ENCODE assay signal across 8 cellular contexts in the genomic region with DNA sequence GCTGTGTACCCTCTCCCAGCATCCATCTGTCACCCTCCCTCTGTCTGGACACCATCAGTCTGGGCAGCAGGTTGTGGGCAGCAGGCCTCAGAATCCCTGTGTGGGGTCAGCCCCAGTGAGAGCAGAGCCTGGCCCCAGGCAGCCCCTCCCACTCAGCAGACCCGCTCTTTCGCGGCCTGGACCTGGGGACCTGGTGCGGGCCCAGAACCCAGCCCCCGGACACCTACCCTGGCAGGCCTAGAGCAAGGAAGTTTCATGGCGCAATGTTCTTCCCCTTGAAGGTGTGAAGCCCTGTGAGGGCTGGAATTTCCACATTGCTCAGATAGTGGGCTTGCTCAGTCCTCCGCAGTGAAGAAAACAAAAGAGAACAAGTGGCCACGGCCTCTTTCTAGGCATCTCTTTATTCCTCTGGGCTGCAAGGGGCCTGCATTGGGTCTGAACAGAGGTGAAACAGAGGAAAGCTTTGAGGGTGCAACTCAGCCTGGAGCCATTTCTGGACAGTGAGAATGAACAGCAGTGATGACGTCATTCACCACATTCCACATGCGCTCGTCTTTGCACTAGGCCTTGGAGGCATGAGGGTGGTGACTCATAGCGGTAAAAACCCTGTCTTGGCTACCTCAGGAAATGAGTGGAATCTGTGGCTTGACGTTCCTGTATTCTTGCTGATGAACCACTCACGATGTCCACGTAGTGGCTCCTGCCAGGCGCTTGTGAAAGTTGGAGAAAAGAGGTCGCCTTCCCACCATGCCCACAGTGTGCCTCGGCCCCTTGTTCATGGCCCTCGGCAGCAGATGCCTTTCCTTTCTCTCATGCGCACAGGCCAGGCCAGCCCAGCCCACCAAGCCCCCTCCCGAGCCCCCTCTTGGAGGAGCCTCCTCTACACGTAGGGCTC.
DNase-seq lines count a peak whose midpoint lies in the region; ATAC-seq and TF ChIP-seq lines count a peak whose summit lies in the region.

No MANE protein-coding gene starts in this region.

- H3K4me1 ChIP-seq in skeletal muscle satellite cell (ENCODE audit: control insufficient read depth, insufficient read depth, low read length) = peaks cover 26% of the 10 kb centered on the region

- no peak overlapping the region for H3K4me3 ChIP-seq in GM12865 (ENCODE audit: low read depth, low read length)
- no peak overlapping the region for H3K4me3 ChIP-seq in skeletal muscle satellite cell (ENCODE audit: low read length)

- intact Hi-C loops in activated T-helper 2 cell treated with anti-CD3 and anti-CD28 coated beads, Interferon-gamma antibody, Interleukin-2, Interleukin-4, amounts not matched to agents 10 μg/mL and 5 μg/mL and 100 μg/mL, durations not matched to agents 14 hours and 24 hours and 36 hours (cut with micrococcal nuclease) = loop anchor here (1.0 to 2.0 kb wide), 4 partner anchors 26 to 252 kb away; partner anchors contain the start of gene BLOC1S6

- H3K4me3 Mint-ChIP-seq in activated T-helper 2 cell treated with anti-CD3 and anti-CD28 coated beads, Interferon-gamma antibody, Interleukin-2, Interleukin-4, amounts not matched to agents 10 μg/mL and 5 μg/mL and 100 μg/mL, durations not matched to agents 14 hours and 24 hours and 36 hours (ENCODE audit: low read depth) = peak overlapping the region; percentile 11

- peak overlapping the region; percentile 23 for H3K4me2 ChIP-seq in skeletal muscle satellite cell (ENCODE audit: low read length)

- peaks cover 51% of the 10 kb centered on the region for H3K4me1 Mint-ChIP-seq in activated T-helper 2 cell treated with anti-CD3 and anti-CD28 coated beads, Interferon-gamma antibody, Interleukin-2, Interleukin-4, amounts not matched to agents 10 μg/mL and 5 μg/mL and 100 μg/mL, durations not matched to agents 14 hours and 24 hours and 36 hours (ENCODE audit: low read depth)

- H3K27me3 ChIP-seq in skeletal muscle satellite cell (ENCODE audit: control insufficient read depth, insufficient read depth, low read length) = no peaks in the 10 kb centered on the region

- no peak for TF ChIP-seq CTCF in GM12865 (IDR thresholded peaks at IDR 0.05; ENCODE audit: insufficient read depth, low read depth, low read length, missing control alignments)

- H3K9me3 Mint-ChIP-seq in activated T-helper 2 cell treated with anti-CD3 and anti-CD28 coated beads, Interferon-gamma antibody, Interleukin-2, Interleukin-4, amounts not matched to agents 10 μg/mL and 5 μg/mL and 100 μg/mL, durations not matched to agents 14 hours and 24 hours and 36 hours = no peaks in the 10 kb centered on the region

- H3K9me3 ChIP-seq in skeletal muscle satellite cell (replicated peaks; ENCODE audit: low read length) = no peaks in the 10 kb centered on the region

- ATAC-seq in HG03520 (IDR thresholded peaks at IDR 0.05; ENCODE audit: unreplicated experiment) (no peak), HG02885 (IDR thresholded peaks at IDR 0.05; ENCODE audit: poor library complexity, unreplicated experiment) (no peak), GM19463 (IDR thresholded peaks at IDR 0.05; ENCODE audit: unreplicated experiment) (no peak)

- peak; percentile 59 for DNase-seq in GM12865 (ENCODE audit: low read depth)
- DNase-seq in RKO (ENCODE audit: low spot score) = peak; percentile 97
- peak; percentile 62 for DNase-seq in activated T-helper 2 cell treated with anti-CD3 and anti-CD28 coated beads, Interferon-gamma antibody, Interleukin-2, Interleukin-4, amounts not matched to agents 10 μg/mL and 5 μg/mL and 100 μg/mL, durations not matched to agents 14 hours and 24 hours and 36 hours (ENCODE audit: low spot score)
- DNase-seq in germinal center (ENCODE audit: low spot score) = peak; percentile 24

- no peaks in the 10 kb centered on the region for H3K36me3 Mint-ChIP-seq in activated T-helper 2 cell treated with anti-CD3 and anti-CD28 coated beads, Interferon-gamma antibody, Interleukin-2, Interleukin-4, amounts not matched to agents 10 μg/mL and 5 μg/mL and 100 μg/mL, durations not matched to agents 14 hours and 24 hours and 36 hours (ENCODE audit: low read depth)

- H3K27me3 Mint-ChIP-seq in activated T-helper 2 cell treated with anti-CD3 and anti-CD28 coated beads, Interferon-gamma antibody, Interleukin-2, Interleukin-4, amounts not matched to agents 10 μg/mL and 5 μg/mL and 100 μg/mL, durations not matched to agents 14 hours and 24 hours and 36 hours (ENCODE audit: low read depth) = peaks cover 1% of the 10 kb centered on the region

- H3K9ac ChIP-seq in skeletal muscle satellite cell (ENCODE audit: low read depth, low read length) = peak overlapping the region; percentile 61

- peak overlapping the region; percentile 81 for H3K27ac Mint-ChIP-seq in activated T-helper 2 cell treated with anti-CD3 and anti-CD28 coated beads, Interferon-gamma antibody, Interleukin-2, Interleukin-4, amounts not matched to agents 10 μg/mL and 5 μg/mL and 100 μg/mL, durations not matched to agents 14 hours and 24 hours and 36 hours

- H3K36me3 ChIP-seq in skeletal muscle satellite cell (ENCODE audit: insufficient read depth, low read length) = no peaks in the 10 kb centered on the region

Comparison
In these comparisons a context has a peak if more than half of its experiments do, and no peak if none do; other contexts are left out.
1. DNase-seq: peak in every context shown above with its lines; median percentile 97 in RKO; 62 in activated T-helper 2 cell treated with anti-CD3 and anti-CD28 coated beads, Interferon-gamma antibody, Interleukin-2, Interleukin-4, amounts not matched to agents 10 μg/mL and 5 μg/mL and 100 μg/mL, durations not matched to agents 14 hours and 24 hours and 36 hours; 59 in GM12865; 24 in germinal center.